In genomic region chr16:30183236-30183960, GRCh38 we compare ENCODE assay signal across 8 cellular contexts. TPM values are rescaled to one million over a fixed set of nuclear protein-coding genes. Genes with fewer than 3 reads are reported as not detected.
DNase-seq lines count a peak whose midpoint lies in the region; ATAC-seq and TF ChIP-seq lines count a peak whose summit lies in the region.

TSS of gene CORO1A (plus strand) at chr16:30183602. CDS start at chr16:30185210, 1,608 bp downstream.

- no peak for TF ChIP-seq CTCF in Caco-2 (IDR thresholded peaks at IDR 0.05; ENCODE audit: insufficient read depth in 1 of 2, low read depth in 1 of 2, low read length in 1 of 2, severe bottlenecking in 1 of 2, unreplicated experiment in 1 of 2)

- H3K4me1 ChIP-seq in Caco-2 (no peaks in the 10 kb centered on the region), SJCRH30 (peaks cover 9% of the 10 kb centered on the region)

- H3K4me1 Mint-ChIP-seq in Caco-2 (ENCODE audit: low read depth, unreplicated experiment), result no peaks in the 10 kb centered on the region

- peak within 1 kb of the TSS; percentile 80 for H3K4me3 Mint-ChIP-seq in Caco-2 (ENCODE audit: unreplicated experiment)

- intact Hi-C loops in Caco-2 (cut with micrococcal nuclease; ENCODE audit: unreplicated experiment), result no loop called here

- DNase-seq in Caco-2 (peak; percentile 64 to 78), KBM-7 (peak; percentile 94), SJCRH30 (peak; percentile 77 to 80), germinal center (ENCODE audit: low spot score) (peak; percentile 87), nucleus accumbens (lab: John Stamatoyannopoulos, UW) (peak in 53 of 56 donors; percentile 31 to 92 (median 73)), substantia nigra (lab: John Stamatoyannopoulos, UW) (peak in 42 of 49 donors; percentile 17 to 92 (median 66))
- DNase-seq in activated gamma-delta T cell treated with anti-CD3 and anti-CD28 coated beads, Interleukin-2, amount 50 U/mL, for 16 hours (ENCODE audit: low read depth), result peak; percentile 74

- no peaks in the 10 kb centered on the region for H3K27me3 Mint-ChIP-seq in Caco-2 (ENCODE audit: insufficient read depth, unreplicated experiment)

- CTCF ChIA-PET in Caco-2 (lab: Charles Lee), result interaction anchor here (1.0 kb wide), 4 partner anchors 60 to 92 kb away, joined by 3 to 4 read pairs (median 4); partner anchors contain the start of genes MAPK3 and TBX6

- H3K36me3 Mint-ChIP-seq in Caco-2 (ENCODE audit: insufficient read depth, unreplicated experiment), result no peaks in the 10 kb centered on the region

- peak within 1 kb of the TSS; percentile 68 for H3K4me3 ChIP-seq in Caco-2 (ENCODE audit: low read depth, low read length)
- peak within 1 kb of the TSS; percentile 69 for H3K4me3 ChIP-seq in SJCRH30

- H3K9me3 Mint-ChIP-seq in Caco-2 (ENCODE audit: unreplicated experiment), result no peaks in the 10 kb centered on the region

- H3K36me3 ChIP-seq in Caco-2 (ENCODE audit: control insufficient read depth, insufficient read depth, low read length), result no peaks in the 10 kb centered on the region
- H3K36me3 ChIP-seq in SJCRH30, result no peaks in the 10 kb centered on the region

- BruUV-seq in Caco-2 (replicated peaks; lab: Mats Ljungman, UMichigan), result no TSS peak

- in situ Hi-C loops in KBM-7 (cut with MboI; ENCODE audit: low pct_unique_long_range_greater_than_20kb, low sequenced_read_pairs), result no loop called here

- H3K9me3 ChIP-seq in Caco-2 (no peaks in the 10 kb centered on the region), SJCRH30 (replicated peaks) (no peaks in the 10 kb centered on the region)

- POLR2A ChIA-PET in Caco-2 (lab: Charles Lee), result no interaction called here

- no peak within 1 kb of the TSS for H3K27ac Mint-ChIP-seq in Caco-2 (ENCODE audit: unreplicated experiment)

- peak; percentile 45 for ATAC-seq in GM21423 (IDR thresholded peaks at IDR 0.05; ENCODE audit: unreplicated experiment)

- H3K27ac ChIP-seq in SJCRH30 (no peak within 1 kb of the TSS), substantia nigra (ENCODE audit: low read depth, low read length, poor library complexity, severe bottlenecking) (peak within 1 kb of the TSS; percentile 74)

- H3K27me3 ChIP-seq in Caco-2 (replicated peaks; ENCODE audit: control insufficient read depth, insufficient read depth, low read length), result no peaks in the 10 kb centered on the region
- no peaks in the 10 kb centered on the region for H3K27me3 ChIP-seq in SJCRH30

RNA-seq across cellular contexts. Expression of gene CORO1A, which starts in this region (rescaled TPM):
- 0.95 and 1.2 TPM in 2 replicates for total RNA-seq in Caco-2 (2022)
- 5.6 and 7.0 TPM in 2 replicates for total RNA-seq in SJCRH30 (2014; rRNA removed; shearing (Covaris generic))
